Comparison of ENCODE assay signal across 20 cellular contexts in genomic region chr7:134532155-134533089, GRCh38. TPM values are rescaled to one million over a fixed set of nuclear protein-coding genes. Genes with fewer than 3 reads are reported as not detected.
DNase-seq lines count a peak whose midpoint lies in the region; ATAC-seq and TF ChIP-seq lines count a peak whose summit lies in the region.
"Had no signal": no experiment of that assay in that cellular context is flagged by ENCODE, and none has a peak within 500 bp of the region (broad histone marks: within the 10 kb centered on the region; RNA-seq: fewer than 3 reads in every experiment).

No MANE protein-coding gene starts in this region.

- 70 to 82% methylated on average over 5 of the region's 5 CpGs for WGBS in tibial nerve, 2 donors

- H3K27me3 ChIP-seq in adipocyte (replicated peaks; ENCODE audit: control insufficient read depth, insufficient read depth, low read length), result no peaks in the 10 kb centered on the region
- H3K27me3 ChIP-seq in left lung, result no peaks in the 10 kb centered on the region
- H3K27me3 ChIP-seq in tibial nerve, result no peaks in the 10 kb centered on the region
- H3K27me3 ChIP-seq: ascending aorta, BLaER1 had no signal

- H3K4me3 ChIP-seq in adipocyte (ENCODE audit: low read length) (no peak overlapping the region), left lung (no peak overlapping the region), tibial nerve (no peak overlapping the region)
- H3K4me3 ChIP-seq: ascending aorta, BLaER1, spleen, tibial artery had no signal

- DNase-seq in LoVo (ENCODE audit: low spot score) (peak; percentile 92), adipocyte (ENCODE audit: low read depth) (peak; percentile 30), left lung (no peak), tibial nerve (ENCODE audit: low spot score in 2 of 2) (no peak), MV-4-11 (lab: John Stamatoyannopoulos, UW) (no peak), occipital lobe (lab: John Stamatoyannopoulos, UW) (no peak), epidermal melanocyte (ENCODE audit: insufficient read length, low spot score) (no peak), RKO (ENCODE audit: low spot score) (no peak)
- DNase-seq: activated CD4-positive, alpha-beta T cell treated with anti-CD3 and anti-CD28 coated beads, Interleukin-2, amount 10 ng/mL, durations not matched to agents 24 days and 14 days; activated naive CD4-positive, alpha-beta T cell; DMS153; GOT3; naive thymus-derived CD4-positive, alpha-beta T cell; spleen had no signal

- H3K27ac ChIP-seq in left lung, result no peak overlapping the region
- peak overlapping the region; percentile 26 to 67 (median 49) for H3K27ac ChIP-seq in tibial nerve
- H3K27ac ChIP-seq: ascending aorta, BLaER1, spleen, tibial artery had no signal

- TF ChIP-seq CTCF in left lung (IDR thresholded peaks at IDR 0.05) (no peak), tibial nerve (IDR thresholded peaks at IDR 0.05) (no peak)

- peaks cover 41% of the 10 kb centered on the region for H3K4me1 ChIP-seq in adipocyte (ENCODE audit: control insufficient read depth, insufficient read depth, low read length)
- H3K4me1 ChIP-seq in left lung, result peaks cover 0 to 1% of the 10 kb centered on the region in 2 donors
- peaks cover 0 to 53% (median 2%) of the 10 kb centered on the region in 4 donors for H3K4me1 ChIP-seq in tibial nerve
- H3K4me1 ChIP-seq: ascending aorta, BLaER1, spleen had no signal

- peak in 1 of 2 donors; percentile 32 for TF ChIP-seq EP300 in tibial nerve (IDR thresholded peaks at IDR 0.05)

- H3K36me3 ChIP-seq in adipocyte (ENCODE audit: control insufficient read depth, insufficient read depth, low read length, severe bottlenecking) (no peaks in the 10 kb centered on the region), left lung (no peaks in the 10 kb centered on the region), tibial nerve (no peaks in the 10 kb centered on the region)
- H3K36me3 ChIP-seq: ascending aorta, BLaER1, spleen, tibial artery had no signal

- no peak overlapping the region for H3K9ac ChIP-seq in adipocyte (ENCODE audit: low read length)
- H3K9ac ChIP-seq: BLaER1 had no signal

- intact Hi-C loops in left lung (cut with DNase I), result no loop called here

- ATAC-seq in left lung, result peak; percentile 72
- ATAC-seq: naive thymus-derived CD4-positive, alpha-beta T cell; stimulated activated effector memory CD8-positive, alpha-beta T cell treated with anti-CD3 and anti-CD28 coated beads, Interleukin-12 subunit alpha, Interleukin-12 subunit beta, amount 100 ng/mL, for 72 hours had no signal

- H3K9me3 ChIP-seq in adipocyte (ENCODE audit: control insufficient read depth, low read length) (no peaks in the 10 kb centered on the region), left lung (no peaks in the 10 kb centered on the region), tibial nerve (no peaks in the 10 kb centered on the region)
- H3K9me3 ChIP-seq: ascending aorta, BLaER1, spleen, tibial artery had no signal

- no peak for TF ChIP-seq POLR2A in tibial nerve (IDR thresholded peaks at IDR 0.05)

RNA-seq across cellular contexts. Expression of gene AKR1B10, which starts 5.1 kb away (rescaled TPM):
- total RNA-seq in left lung (not detected), tibial nerve (10 to 100 TPM in 1 of 4 donors, 1 to 10 TPM in 3; 1.8 to 19.2 (median 6.5) TPM), occipital lobe (not detected)
- total RNA-seq: activated CD4-positive, alpha-beta T cell treated with anti-CD3 and anti-CD28 coated beads, Interleukin-2, amount 10 ng/mL, durations not matched to agents 24 days and 14 days; ascending aorta; endothelial cell of umbilical vein; naive thymus-derived CD4-positive, alpha-beta T cell; spleen had no signal

RNA-seq across cellular contexts. Expression of gene AKR1B15, which starts 16.5 kb away (rescaled TPM):
- total RNA-seq in left lung (not detected), tibial nerve (1 to 10 TPM in 3 of 4 donors, under 1 TPM in 1; 0.22 to 5.5 (median 1.4) TPM), occipital lobe (not detected)
- total RNA-seq: activated CD4-positive, alpha-beta T cell treated with anti-CD3 and anti-CD28 coated beads, Interleukin-2, amount 10 ng/mL, durations not matched to agents 24 days and 14 days; ascending aorta; endothelial cell of umbilical vein; liver; naive thymus-derived CD4-positive, alpha-beta T cell; spleen had no signal

Comparison
In these comparisons a context has a peak if more than half of its experiments do, and no peak if none do; other contexts are left out.
1. DNase-seq: peak in LoVo (single experiment) and adipocyte (single experiment); none in left lung (0 of 2), tibial nerve (0 of 2), MV-4-11 (single experiment), occipital lobe (single experiment), epidermal melanocyte (single experiment) and RKO (single experiment).
2. H3K27ac ChIP-seq: peak in tibial nerve (4 of 4); none in left lung (0 of 2).